22 cellular contexts compared by ENCODE assay signal in genomic region chr3:176349706-176350105, GRCh38.
DNase-seq lines count a peak whose midpoint lies in the region; ATAC-seq and TF ChIP-seq lines count a peak whose summit lies in the region.
"Had no signal": no experiment of that assay in that cellular context is flagged by ENCODE, and none has a peak within 500 bp of the region (broad histone marks: within the 10 kb centered on the region; RNA-seq: fewer than 3 reads in every experiment).

No MANE protein-coding gene starts in this region.

- H3K36me3 ChIP-seq in ACC112 (ENCODE audit: insufficient read depth, low read length) = no peaks in the 10 kb centered on the region
- no peaks in the 10 kb centered on the region for H3K36me3 ChIP-seq in GM23248 (ENCODE audit: low read depth)
- H3K36me3 ChIP-seq in upper lobe of right lung = no peaks in the 10 kb centered on the region
- H3K36me3 ChIP-seq: BLaER1, HAP-1 had no signal

- intact Hi-C loops in upper lobe of right lung (cut with DNase I) = no loop called here

- no peak overlapping the region for H3K23ac ChIP-seq in H9 (ENCODE audit: insufficient read length, low read depth, low read length)

- no peaks in the 10 kb centered on the region for H3K9me3 ChIP-seq in GM23248 (ENCODE audit: low read depth)
- H3K9me3 ChIP-seq in H9 (ENCODE audit: control insufficient read depth, low read depth, low read length) = no peaks in the 10 kb centered on the region
- H3K9me3 ChIP-seq in upper lobe of right lung = no peaks in the 10 kb centered on the region
- H3K9me3 ChIP-seq: BLaER1, Caco-2, HAP-1 had no signal

- ATAC-seq in GM19328 (IDR thresholded peaks at IDR 0.05; ENCODE audit: unreplicated experiment) = no peak
- no peak for ATAC-seq in upper lobe of right lung
- ATAC-seq: CD8-positive, alpha-beta T cell; GM12878 had no signal

- H3K9ac ChIP-seq in GM23248 (no peak overlapping the region), H9 (ENCODE audit: extremely low read depth, insufficient read length, low read length) (no peak overlapping the region)
- H3K9ac ChIP-seq: BLaER1 had no signal

- H3K36me3 Mint-ChIP-seq in H9 (ENCODE audit: insufficient read depth in 1 of 3, low read depth in 3 of 3) = peaks cover 0 to 5% (median 5%) of the 10 kb centered on the region in 3 experiments; a peak in 4 of 7 replicates
- H3K36me3 Mint-ChIP-seq: CD4-positive, CD25-positive, alpha-beta regulatory T cell; CD8-positive, alpha-beta T cell had no signal

- H3K27ac Mint-ChIP-seq in H9 = no peak overlapping the region
- H3K27ac Mint-ChIP-seq: B cell; CD4-positive, CD25-positive, alpha-beta regulatory T cell; CD8-positive, alpha-beta T cell; HFFc6 had no signal

- no peak overlapping the region for H2AK5ac ChIP-seq in H9 (ENCODE audit: insufficient read length, low read length)

- no peak overlapping the region for H3K4me3 Mint-ChIP-seq in H9
- H3K4me3 Mint-ChIP-seq: B cell; CD4-positive, CD25-positive, alpha-beta regulatory T cell; CD8-positive, alpha-beta T cell; HFFc6 had no signal

- peaks cover 3 to 6% of the 10 kb centered on the region in 2 experiments; a peak in 1 of 5 replicates for H3K9me3 Mint-ChIP-seq in H9

- TF ChIP-seq CTCF in H9 (conservative IDR thresholded peaks at IDR 0.05) = no peak
- TF ChIP-seq CTCF in upper lobe of right lung (IDR thresholded peaks at IDR 0.05) = no peak

- H3K23me2 ChIP-seq in H9 (ENCODE audit: insufficient read length, low read depth, low read length, poor library complexity, severe bottlenecking) = no peaks in the 10 kb centered on the region

- H3K27ac ChIP-seq in ACC112 (ENCODE audit: low read depth, low read length) (peak overlapping the region; percentile 25; the same call in 1 of the 2 replicates), GM23248 (no peak overlapping the region), H9 (ENCODE audit: insufficient read length, low read depth, low read length) (no peak overlapping the region), upper lobe of right lung (no peak overlapping the region)
- H3K27ac ChIP-seq: BLaER1, C4-2B had no signal

- H4K91ac ChIP-seq in H9 (ENCODE audit: insufficient read length, low read depth, low read length) = no peak overlapping the region

- H4K5ac ChIP-seq in H9 (ENCODE audit: insufficient read length, low read depth, low read length) = no peak overlapping the region

- no peak overlapping the region for H3K56ac ChIP-seq in H9 (ENCODE audit: insufficient read length, low read depth, low read length)

- no peaks in the 10 kb centered on the region for H3K27me3 Mint-ChIP-seq in H9 (ENCODE audit: low read depth)
- H3K27me3 Mint-ChIP-seq: B cell; CD4-positive, CD25-positive, alpha-beta regulatory T cell had no signal

- H3K4me2 ChIP-seq in GM23248 (ENCODE audit: unreplicated experiment) (no peak overlapping the region), H9 (ENCODE audit: insufficient read depth, insufficient read length, low read length) (no peak overlapping the region)
- H3K4me2 ChIP-seq: BLaER1 had no signal

- H2AFZ ChIP-seq in ACC112 (ENCODE audit: low read length, unreplicated experiment) (peak overlapping the region; percentile 22), GM23248 (no peak overlapping the region), H9 (ENCODE audit: low read length) (no peak overlapping the region)

- no peak overlapping the region for H3K18ac ChIP-seq in H9 (ENCODE audit: insufficient read length, low read depth, low read length)

- peaks cover 17% of the 10 kb centered on the region for H3K4me1 ChIP-seq in ACC112 (ENCODE audit: control insufficient read depth, insufficient read depth, low read length, unreplicated experiment)
- peaks cover 27% of the 10 kb centered on the region for H3K4me1 ChIP-seq in GM23248 (ENCODE audit: insufficient read depth)
- peaks cover 2% of the 10 kb centered on the region; the same call in 1 of the 2 replicates for H3K4me1 ChIP-seq in H9 (ENCODE audit: insufficient read depth, low read length)
- H3K4me1 ChIP-seq in upper lobe of right lung = no peaks in the 10 kb centered on the region
- H3K4me1 ChIP-seq: BLaER1, Caco-2, HAP-1 had no signal

- H3K9me2 ChIP-seq in GM23248 (ENCODE audit: insufficient read depth) = no peaks in the 10 kb centered on the region

- H3K4ac ChIP-seq in H9 (ENCODE audit: low read depth, low read length) = no peak overlapping the region

- H3K79me1 ChIP-seq in H9 (ENCODE audit: insufficient read depth, low read depth, low read length, poor library complexity, severe bottlenecking) = peaks cover 8% of the 10 kb centered on the region

- H3K79me2 ChIP-seq in ACC112 (ENCODE audit: control insufficient read depth, insufficient read depth, low read length, unreplicated experiment) (no peaks in the 10 kb centered on the region), GM23248 (ENCODE audit: insufficient read depth) (no peaks in the 10 kb centered on the region), H9 (ENCODE audit: insufficient read depth, low read length) (peaks cover 13% of the 10 kb centered on the region; the same call in 1 of the 2 replicates)

- peak; percentile 27 for DNase-seq in GM23248
- DNase-seq in fibroblast of gingiva (ENCODE audit: low read depth) = peak; percentile 87
- peak; percentile 43 for DNase-seq in fibroblast of the conjunctiva (ENCODE audit: low read depth)
- no peak for DNase-seq in H9
- DNase-seq in upper lobe of right lung = no peak
- DNase-seq in activated CD4-positive, alpha-beta T cell treated with anti-CD3 and anti-CD28 coated beads for 1 hour = no peak
- DNase-seq: 8988T; Caco-2; CD4-positive, CD25-positive, alpha-beta regulatory T cell; CD8-positive, alpha-beta T cell; DMS153; DND-41; EL; GDM1; HFFc6 had no signal

- H3K27me3 ChIP-seq in ACC112 (ENCODE audit: insufficient read depth, low read length) (no peaks in the 10 kb centered on the region), GM23248 (replicated peaks; ENCODE audit: insufficient read depth) (no peaks in the 10 kb centered on the region), H9 (ENCODE audit: insufficient read depth, low read length) (no peaks in the 10 kb centered on the region), upper lobe of right lung (no peaks in the 10 kb centered on the region)
- H3K27me3 ChIP-seq: BLaER1 had no signal

- H4K20me1 ChIP-seq in GM23248 (ENCODE audit: insufficient read depth) (no peaks in the 10 kb centered on the region), H9 (ENCODE audit: control insufficient read depth, insufficient read depth, insufficient read length) (no peaks in the 10 kb centered on the region)
- H4K20me1 ChIP-seq: BLaER1 had no signal

- no peak overlapping the region for H3T11ph ChIP-seq in H9 (ENCODE audit: low read length)

- no peak overlapping the region for H3K14ac ChIP-seq in H9 (ENCODE audit: insufficient read depth, low read length)

- no peak overlapping the region for H2BK15ac ChIP-seq in H9 (ENCODE audit: low read depth, low read length)

- H3K4me3 ChIP-seq in ACC112 (ENCODE audit: low read depth, low read length) (no peak overlapping the region), GM23248 (no peak overlapping the region), upper lobe of right lung (no peak overlapping the region)
- H3K4me3 ChIP-seq: BLaER1, GM12878, HAP-1 had no signal

- H2BK5ac ChIP-seq in H9 (ENCODE audit: insufficient read length, low read length) = no peak overlapping the region

- peaks cover 2 to 11% of the 10 kb centered on the region in 2 experiments; a peak in 1 of 4 replicates for H3K4me1 Mint-ChIP-seq in H9
- H3K4me1 Mint-ChIP-seq: B cell; CD4-positive, CD25-positive, alpha-beta regulatory T cell had no signal

- H2BK20ac ChIP-seq in H9 (ENCODE audit: low read depth, low read length, poor library complexity, severe bottlenecking) = no peak overlapping the region

- H2BK12ac ChIP-seq in H9 (ENCODE audit: insufficient read length, low read depth, low read length) = no peak overlapping the region

- no peak overlapping the region for H2BK120ac ChIP-seq in H9 (ENCODE audit: low read depth, low read length, poor library complexity, severe bottlenecking)

- no peak overlapping the region for H4K8ac ChIP-seq in H9 (replicated peaks; ENCODE audit: insufficient read length, low read depth, low read length)

- H3F3A ChIP-seq in GM23248 (ENCODE audit: insufficient read depth) = peaks cover 11% of the 10 kb centered on the region; the same call in 1 of the 2 replicates

- WGBS in GM23248 (ENCODE audit: low coverage in 1 of 2, low lambda C conversion rate in 2 of 2, missing lambda C conversion rate in 2 of 2), 2 experiments = 46 to 48% methylated on average over 1 of the region's 1 CpG
- WGBS in H9 (ENCODE audit: extremely low coverage, insufficient read length, low lambda C conversion rate) = no CpG with 5 or more reads among the region's 1 CpG

- in situ Hi-C loops in GM23248 (cut with MboI) = no loop called here

Comparison
In these comparisons a context has a peak if more than half of its experiments do, and no peak if none do; other contexts are left out.
1. DNase-seq: peak in GM23248 (single experiment), fibroblast of gingiva (single experiment) and fibroblast of the conjunctiva (single experiment); none in H9 (single experiment), upper lobe of right lung (single experiment) and activated CD4-positive, alpha-beta T cell treated with anti-CD3 and anti-CD28 coated beads for 1 hour (single experiment).